Comparison of ENCODE assay signal across 25 cellular contexts in genomic region chr22:22937894-22938480, GRCh38. TPM values are rescaled to one million over a fixed set of nuclear protein-coding genes. Genes with fewer than 3 reads are reported as not detected.
"Had no signal": no experiment of that assay in that cellular context is flagged by ENCODE, and none has a peak within 500 bp of the region (broad histone marks: within the 10 kb centered on the region; RNA-seq: fewer than 3 reads in every experiment).

No MANE protein-coding gene starts in this region.

- H3K36me3 Mint-ChIP-seq: brain; naive thymus-derived CD8-positive, alpha-beta T cell; neural progenitor cell had no signal

- H3K4me3 Mint-ChIP-seq: activated CD4-positive, alpha-beta memory T cell treated with anti-CD3 and anti-CD28 coated beads, Interleukin-2, amount 10 ng/mL, durations not matched to agents 7 days and 5 days; activated CD4-positive, alpha-beta T cell treated with anti-CD3 and anti-CD28 coated beads, Interleukin-2, amount 10 ng/mL, durations not matched to agents 24 days and 14 days; activated T-cell treated with anti-CD3 and anti-CD28 coated beads, Interleukin-2, amount 50 U/mL, for 72 hours; brain; naive thymus-derived CD8-positive, alpha-beta T cell; neural progenitor cell; T-helper 17 cell had no signal

- H3K4me1 Mint-ChIP-seq: brain had no signal

- H3K9me3 Mint-ChIP-seq: activated CD4-positive, alpha-beta memory T cell treated with anti-CD3 and anti-CD28 coated beads, Interleukin-2, amount 10 ng/mL, durations not matched to agents 7 days and 5 days; activated CD4-positive, alpha-beta T cell treated with anti-CD3 and anti-CD28 coated beads, Interleukin-2, amount 10 ng/mL, durations not matched to agents 24 days and 14 days; activated T-cell treated with anti-CD3 and anti-CD28 coated beads, Interleukin-2, amount 50 U/mL, for 72 hours; brain; naive thymus-derived CD8-positive, alpha-beta T cell; neural progenitor cell had no signal

- H3K4me2 ChIP-seq: neural progenitor cell, smooth muscle cell had no signal

- H3K4me1 ChIP-seq: foreskin keratinocyte, left lung, neural progenitor cell, thyroid gland had no signal

- H3K4me3 ChIP-seq: left lung, lung, neural progenitor cell, smooth muscle cell, thyroid gland had no signal

- H3K27me3 ChIP-seq: foreskin keratinocyte, thyroid gland had no signal

- H3K27ac Mint-ChIP-seq: activated CD4-positive, alpha-beta memory T cell treated with anti-CD3 and anti-CD28 coated beads, Interleukin-2, amount 10 ng/mL, durations not matched to agents 7 days and 5 days; activated CD4-positive, alpha-beta T cell treated with anti-CD3 and anti-CD28 coated beads, Interleukin-2, amount 10 ng/mL, durations not matched to agents 24 days and 14 days; activated T-cell treated with anti-CD3 and anti-CD28 coated beads, Interleukin-2, amount 50 U/mL, for 72 hours; brain; neural progenitor cell; T-helper 17 cell had no signal

- H2AFZ ChIP-seq: neural progenitor cell had no signal

- DNase-seq: activated CD4-positive, alpha-beta memory T cell treated with anti-CD3 and anti-CD28 coated beads, Interleukin-2, amount 10 ng/mL, durations not matched to agents 7 days and 5 days; activated CD4-positive, alpha-beta T cell treated with anti-CD3 and anti-CD28 coated beads, Interleukin-2, amount 10 ng/mL, durations not matched to agents 24 days and 14 days; activated naive CD4-positive, alpha-beta T cell treated with anti-CD3 and anti-CD28 coated beads, Interleukin-2, amount 50 U/mL, for 16 hours; activated T-cell treated with anti-CD3 and anti-CD28 coated beads, Interleukin-2, amount 50 U/mL, for 72 hours; anterior cingulate cortex; caudate nucleus; dermis blood vessel endothelial cell; effector memory CD4-positive, alpha-beta T cell; foreskin keratinocyte; naive thymus-derived CD8-positive, alpha-beta T cell; stimulated activated CD4-positive, alpha-beta T cell treated with anti-CD3 and anti-CD28 coated beads, Interleukin-15, amount 100 ng/mL, for 24 hours; stimulated activated CD4-positive, alpha-beta T cell treated with anti-CD3 and anti-CD28 coated beads, Interleukin-2, amount 100 ng/mL, for 48 hours; stimulated activated CD8-positive, alpha-beta memory T cell treated with anti-CD3 and anti-CD28 coated beads, Interleukin-4, amount 100 ng/mL, for 48 hours; stimulated activated naive CD4-positive, alpha-beta T cell treated with Interleukin-2 at 50 U/mL for 16 hours; substantia nigra; T-helper 17 cell; thyroid gland had no signal

- H3K9ac ChIP-seq: neural progenitor cell had no signal

- H3K36me3 ChIP-seq: left lung, neural progenitor cell, thyroid gland had no signal

- H3K27ac ChIP-seq: foreskin keratinocyte, left lung, neural progenitor cell, thyroid gland had no signal

- H3K9me3 ChIP-seq: left lung, thyroid gland had no signal

RNA-seq across cellular contexts. Expression of gene IGLL5, which starts 50.4 kb away (rescaled TPM):
- total RNA-seq: activated CD4-positive, alpha-beta memory T cell treated with anti-CD3 and anti-CD28 coated beads, Interleukin-2, amount 10 ng/mL, durations not matched to agents 7 days and 5 days; activated CD4-positive, alpha-beta T cell treated with anti-CD3 and anti-CD28 coated beads, Interleukin-2, amount 10 ng/mL, durations not matched to agents 24 days and 14 days; activated T-cell treated with anti-CD3 and anti-CD28 coated beads, Interleukin-2, amount 50 U/mL, for 72 hours; dermis blood vessel endothelial cell; foreskin keratinocyte; glomerular endothelial cell; kidney epithelial cell; renal cortical epithelial cell; smooth muscle cell had no signal
- polyA plus RNA-seq: foreskin keratinocyte, smooth muscle cell had no signal
